ENCODE assay signal across 10 cellular contexts in the genomic region with DNA sequence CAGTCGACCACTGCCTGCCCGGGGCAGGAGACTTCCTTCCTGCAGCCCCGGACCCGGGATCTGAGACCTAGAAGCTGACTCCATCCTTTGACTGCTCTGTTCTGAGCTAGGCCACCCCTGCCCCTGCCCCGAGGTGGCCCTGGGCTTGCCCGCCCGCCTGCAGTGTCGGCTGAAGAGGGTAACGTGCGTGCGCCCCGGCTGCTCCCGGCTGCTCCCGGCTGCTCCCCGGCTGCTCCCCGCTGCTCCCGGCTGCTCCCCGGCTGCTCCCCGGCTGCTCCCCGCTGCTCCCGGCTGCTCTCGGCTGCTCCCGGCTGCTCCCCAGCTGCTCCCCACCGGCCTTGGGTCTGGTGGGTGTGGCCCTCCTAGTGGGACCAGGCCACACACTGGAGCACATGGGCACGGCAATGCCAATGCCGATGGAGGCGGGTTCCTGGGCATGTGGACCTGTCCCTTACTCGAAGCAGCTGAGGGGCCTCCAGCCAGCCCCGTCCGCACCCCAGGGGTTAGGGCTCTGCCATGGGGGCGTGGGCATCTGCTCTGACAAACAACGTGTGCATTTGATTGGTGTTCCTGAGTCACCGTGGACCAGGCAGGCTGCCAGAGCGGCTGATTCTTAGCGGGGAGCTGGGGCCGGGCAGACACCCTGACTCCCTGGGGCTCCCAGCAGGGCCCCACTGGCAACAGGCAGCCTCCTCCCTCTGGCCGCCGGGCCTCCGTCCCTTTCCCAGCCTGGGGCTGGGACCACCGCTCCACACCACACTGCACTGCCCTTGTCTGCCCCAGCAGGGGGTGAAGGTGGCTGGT. TPM values are rescaled to one million over a fixed set of nuclear protein-coding genes. Genes with fewer than 3 reads are reported as not detected.
A peak's percentile ranks its signal among the peaks of the same experiment; 100 is the strongest.
DNase-seq lines count a peak whose midpoint lies in the region; ATAC-seq and TF ChIP-seq lines count a peak whose summit lies in the region.
"Had no signal": no experiment of that assay in that cellular context is flagged by ENCODE, and none has a peak within 500 bp of the region (broad histone marks: within the 10 kb centered on the region; RNA-seq: fewer than 3 reads in every experiment).

No MANE protein-coding gene starts in this region.

- no peak overlapping the region for H3K4ac ChIP-seq in trophoblast cell (ENCODE audit: low read depth, low read length)

- no peak for ATAC-seq in HG03469 (IDR thresholded peaks at IDR 0.05; ENCODE audit: unreplicated experiment)

- H3K79me1 ChIP-seq in trophoblast cell (ENCODE audit: low read length), result no peaks in the 10 kb centered on the region

- H3K4me3 ChIP-seq in coronary artery (no peak overlapping the region), rectal smooth muscle tissue (ENCODE audit: low read length) (peak overlapping the region; percentile 21), tibial nerve (no peak overlapping the region), trophoblast cell (ENCODE audit: low read depth, low read length) (no peak overlapping the region)
- H3K4me3 ChIP-seq: dorsolateral prefrontal cortex had no signal

- TF ChIP-seq CTCF in coronary artery (IDR thresholded peaks at IDR 0.05), result no peak
- TF ChIP-seq CTCF in tibial nerve (IDR thresholded peaks at IDR 0.05), result no peak

- H3K4me2 ChIP-seq in trophoblast cell (ENCODE audit: low read length), result no peak overlapping the region

- no peak overlapping the region for H4K8ac ChIP-seq in trophoblast cell (ENCODE audit: low read depth, low read length)

- H2BK12ac ChIP-seq in trophoblast cell (ENCODE audit: low read length), result no peak overlapping the region

- no peak overlapping the region for H3K9ac ChIP-seq in rectal smooth muscle tissue (ENCODE audit: low read length)
- no peak overlapping the region for H3K9ac ChIP-seq in trophoblast cell (ENCODE audit: low read length)

- no peak for TF ChIP-seq POLR2A in tibial nerve (IDR thresholded peaks at IDR 0.05)

- H3K14ac ChIP-seq in trophoblast cell (ENCODE audit: low read length), result no peak overlapping the region

- no peak overlapping the region for H4K91ac ChIP-seq in trophoblast cell (ENCODE audit: low read depth, low read length)

- H3K9me3 ChIP-seq in tibial nerve, result no peaks in the 10 kb centered on the region
- H3K9me3 ChIP-seq in trophoblast cell (ENCODE audit: insufficient read depth, low read depth, low read length), result no peaks in the 10 kb centered on the region

- H3K79me2 ChIP-seq in trophoblast cell (ENCODE audit: control insufficient read depth, insufficient read depth, low read length, poor library complexity), result peaks cover 2% of the 10 kb centered on the region

- DNase-seq in ELR (ENCODE audit: low read depth), result peak; percentile 83
- peak; percentile 81 to 94 for DNase-seq in NCI-H2081 (lab: John Stamatoyannopoulos, UW)
- DNase-seq in coronary artery (ENCODE audit: low spot score), result peak; percentile 71
- DNase-seq in tibial nerve (ENCODE audit: low spot score in 2 of 2), result no peak
- DNase-seq in trophoblast cell, result no peak
- no peak for DNase-seq in NCI-H2196 treated with DMSO at 0.1 percent for 48 hours (lab: John Stamatoyannopoulos, UW; ENCODE audit: unreplicated experiment)
- DNase-seq: dorsolateral prefrontal cortex; stimulated activated naive CD4-positive, alpha-beta T cell treated with Interleukin-2 at 50 U/mL for 16 hours had no signal

- no peak overlapping the region for H3K23ac ChIP-seq in trophoblast cell (ENCODE audit: low read length)

- H3K18ac ChIP-seq in trophoblast cell (ENCODE audit: low read length), result no peak overlapping the region

- H3K27ac ChIP-seq in coronary artery (no peak overlapping the region), rectal smooth muscle tissue (ENCODE audit: low read depth, low read length) (no peak overlapping the region), tibial nerve (no peak overlapping the region), trophoblast cell (ENCODE audit: low read depth, low read length) (no peak overlapping the region)
- H3K27ac ChIP-seq: dorsolateral prefrontal cortex had no signal

- H2BK5ac ChIP-seq in trophoblast cell (ENCODE audit: low read depth, low read length, poor library complexity), result no peak overlapping the region

- no peak overlapping the region for H4K12ac ChIP-seq in trophoblast cell (ENCODE audit: low read depth, low read length)

- H3K4me1 ChIP-seq in rectal smooth muscle tissue (ENCODE audit: control insufficient read depth, insufficient read depth, low read length), result no peaks in the 10 kb centered on the region
- peaks cover 0 to 17% (median 6%) of the 10 kb centered on the region in 4 donors for H3K4me1 ChIP-seq in tibial nerve
- H3K4me1 ChIP-seq in trophoblast cell (ENCODE audit: control insufficient read depth in 1 of 2, insufficient read depth in 2 of 2, low read length in 2 of 2), result no peaks in the 10 kb centered on the region

- H2BK120ac ChIP-seq in trophoblast cell (ENCODE audit: insufficient read depth, low read length, poor library complexity), result no peak overlapping the region

- TF ChIP-seq EP300 in tibial nerve (IDR thresholded peaks at IDR 0.05), result no peak

- no peak overlapping the region for H2AK5ac ChIP-seq in trophoblast cell (ENCODE audit: low read length)

- H2AFZ ChIP-seq in trophoblast cell (ENCODE audit: insufficient read depth, low read length, poor library complexity), result no peak overlapping the region

- H3K27me3 ChIP-seq in rectal smooth muscle tissue (ENCODE audit: control insufficient read depth, insufficient read depth, low read length) (peaks cover 2% of the 10 kb centered on the region), tibial nerve (peaks cover 0 to 51% of the 10 kb centered on the region in 2 donors), trophoblast cell (ENCODE audit: insufficient read depth, low read length) (no peaks in the 10 kb centered on the region)

- WGBS in tibial nerve, 2 donors, result 55 to 61% methylated on average over 27 to 28 of the region's 40 CpGs
- WGBS in trophoblast cell (ENCODE audit: extremely low coverage, insufficient coverage, insufficient read length), result no CpG with 5 or more reads among the region's 40 CpGs

- H3K36me3 ChIP-seq in rectal smooth muscle tissue (ENCODE audit: control insufficient read depth, insufficient read depth, low read length), result no peaks in the 10 kb centered on the region
- no peaks in the 10 kb centered on the region for H3K36me3 ChIP-seq in tibial nerve
- no peaks in the 10 kb centered on the region for H3K36me3 ChIP-seq in trophoblast cell (ENCODE audit: control insufficient read depth in 1 of 2, insufficient read depth in 2 of 2, low read length in 2 of 2)

RNA-seq across cellular contexts. Expression of a gene that starts 2.0 kb away (rescaled TPM):
- 1 to 10 TPM in 1 of 4 donors, under 1 TPM in 2, not detected in 1; 0.21 to 3.9 (median 0.30) TPM for total RNA-seq in tibial nerve
- polyA plus RNA-seq in trophoblast cell (2013), result 0.19 and 0.24 TPM in 2 replicates

RNA-seq across cellular contexts. Expression of a gene that starts 34.4 kb away (rescaled TPM):
- total RNA-seq in tibial nerve, result 1 to 10 TPM in 2 of 4 donors, not detected in 2; 1.1 to 1.6 TPM
- 0.11 and 0.19 TPM in 2 replicates for polyA plus RNA-seq in trophoblast cell (2013)

RNA-seq across cellular contexts. Expression of a gene that starts 40.2 kb away (rescaled TPM):
- total RNA-seq in tibial nerve, result 10 to 100 TPM; 24.7 to 58.8 (median 43.9) TPM
- polyA plus RNA-seq in trophoblast cell (2013), result 4.0 and 4.2 TPM in 2 replicates

Comparison
In these comparisons a context has a peak if more than half of its experiments do, and no peak if none do; other contexts are left out.
1. DNase-seq: peak in ELR (single experiment), NCI-H2081 (2 of 2) and coronary artery (single experiment); none in tibial nerve (0 of 2), trophoblast cell (0 of 2) and NCI-H2196 treated with DMSO at 0.1 percent for 48 hours (single experiment).